21 cellular contexts compared by ENCODE assay signal in genomic region chr6:79115557-79115956, GRCh38. TPM values are rescaled to one million over a fixed set of nuclear protein-coding genes. Genes with fewer than 3 reads are reported as not detected.
DNase-seq lines count a peak whose midpoint lies in the region; ATAC-seq, FAIRE-seq and TF ChIP-seq lines count a peak whose summit lies in the region.
"Had no signal": no experiment of that assay in that cellular context is flagged by ENCODE, and none has a peak within 500 bp of the region (broad histone marks: within the 10 kb centered on the region; RNA-seq: fewer than 3 reads in every experiment).

No MANE protein-coding gene starts in this region.

- H3K79me1 ChIP-seq in H1 (ENCODE audit: low read depth, low read length) (no peaks in the 10 kb centered on the region), mesendoderm (ENCODE audit: low read length) (no peaks in the 10 kb centered on the region), trophoblast cell (ENCODE audit: low read length) (no peaks in the 10 kb centered on the region)

- no peak for TF ChIP-seq EP300 in H1 (IDR thresholded peaks at IDR 0.05; ENCODE audit: borderline replicate concordance in 1 of 2, low read depth in 2 of 2, low read length in 2 of 2)

- H4K5ac ChIP-seq in H1 (ENCODE audit: insufficient read length, low read depth, low read length): no peak overlapping the region
- H4K5ac ChIP-seq in mesendoderm (ENCODE audit: low read length): no peak overlapping the region

- H2BK20ac ChIP-seq in H1 (ENCODE audit: low read length): no peak overlapping the region

- no peak overlapping the region for H3K14ac ChIP-seq in H1 (ENCODE audit: insufficient read length)
- no peak overlapping the region for H3K14ac ChIP-seq in trophoblast cell (ENCODE audit: low read length)

- H4K12ac ChIP-seq in trophoblast cell (ENCODE audit: low read depth, low read length): no peak overlapping the region

- H3K4me1 ChIP-seq in GM23338 (ENCODE audit: insufficient read depth) (no peaks in the 10 kb centered on the region), H1 (replicated peaks in 1 of 4; ENCODE audit: control insufficient read depth in 3 of 4, insufficient read depth in 4 of 4, low read length in 3 of 4) (no peaks in the 10 kb centered on the region), mesendoderm (ENCODE audit: control insufficient read depth, low read depth, low read length) (no peaks in the 10 kb centered on the region), trophoblast cell (ENCODE audit: control insufficient read depth in 1 of 2, insufficient read depth in 2 of 2, low read length in 2 of 2) (no peaks in the 10 kb centered on the region)
- H3K4me1 ChIP-seq: A549 had no signal

- peaks cover 10% of the 10 kb centered on the region; the same call in 2 of the 3 replicates for H3K4me1 Mint-ChIP-seq in GM23338
- H3K4me1 Mint-ChIP-seq: CD4-positive, alpha-beta memory T cell had no signal

- no peak for TF ChIP-seq POLR2A in H1 (IDR thresholded peaks at IDR 0.05; ENCODE audit: control extremely low read depth in 1 of 2, low read depth in 2 of 2, low read length in 2 of 2)

- no peak for TF ChIP-seq RAD21 in H1 (IDR thresholded peaks at IDR 0.05 in 1 of 2, conservative IDR thresholded peaks at IDR 0.05 in 1 of 2; ENCODE audit: low read depth in 2 of 2, low read length in 2 of 2)

- H2BK5ac ChIP-seq in H1 (ENCODE audit: low read depth, low read length): no peak overlapping the region
- no peak overlapping the region for H2BK5ac ChIP-seq in mesendoderm (ENCODE audit: low read length)
- no peak overlapping the region for H2BK5ac ChIP-seq in trophoblast cell (ENCODE audit: low read depth, low read length, poor library complexity)

- H2BK120ac ChIP-seq in H1 (replicated peaks; ENCODE audit: low read depth, low read length) (no peak overlapping the region), mesendoderm (ENCODE audit: low read depth, low read length) (no peak overlapping the region), trophoblast cell (ENCODE audit: insufficient read depth, low read length, poor library complexity) (no peak overlapping the region)

- H3K36me3 Mint-ChIP-seq in GM23338 (ENCODE audit: low read depth): no peaks in the 10 kb centered on the region
- H3K36me3 Mint-ChIP-seq: CD4-positive, alpha-beta memory T cell had no signal

- H2BK15ac ChIP-seq in H1 (ENCODE audit: low read length) (no peak overlapping the region), mesendoderm (replicated peaks; ENCODE audit: low read depth) (no peak overlapping the region)

- no peak overlapping the region for H3K27ac Mint-ChIP-seq in GM23338
- H3K27ac Mint-ChIP-seq: CD4-positive, alpha-beta memory T cell; H9; HFFc6 had no signal

- no peak for FAIRE-seq in H1 (lab: Jason Lieb, UNC)
- FAIRE-seq: A549, G401.6, GM12892 had no signal

- H3K56ac ChIP-seq in H1 (replicated peaks; ENCODE audit: insufficient read length, low read depth, low read length): no peak overlapping the region
- H3K56ac ChIP-seq in mesendoderm (ENCODE audit: low read length): no peak overlapping the region

- CTCF ChIA-PET in H1 (lab: Charles Lee; ENCODE audit: partially characterized antibody): no interaction called here

- H3K27me3 Mint-ChIP-seq in GM23338 (ENCODE audit: insufficient read depth, low read depth, poor library complexity): no peaks in the 10 kb centered on the region

- H3K23ac ChIP-seq in H1 (ENCODE audit: insufficient read length) (no peak overlapping the region), mesendoderm (ENCODE audit: low read length) (no peak overlapping the region), trophoblast cell (ENCODE audit: low read length) (no peak overlapping the region)

- H3K9ac ChIP-seq in H1 (replicated peaks in 1 of 4; ENCODE audit: extremely low read depth in 1 of 4, low read depth in 3 of 4, low read length in 3 of 4) (no peak overlapping the region), mesendoderm (ENCODE audit: low read length) (no peak overlapping the region), trophoblast cell (ENCODE audit: low read length) (no peak overlapping the region)

- H3K4me2 ChIP-seq in GM23338: no peak overlapping the region
- H3K4me2 ChIP-seq in H1 (ENCODE audit: insufficient read depth in 1 of 2, low read depth in 2 of 2, low read length in 2 of 2): no peak overlapping the region
- H3K4me2 ChIP-seq in mesendoderm (ENCODE audit: low read length): no peak overlapping the region
- H3K4me2 ChIP-seq in trophoblast cell (ENCODE audit: low read length): no peak overlapping the region
- H3K4me2 ChIP-seq: A549 had no signal

- H3K36me3 ChIP-seq in GM23338 (ENCODE audit: insufficient read depth): no peaks in the 10 kb centered on the region
- no peaks in the 10 kb centered on the region for H3K36me3 ChIP-seq in H1 (ENCODE audit: control insufficient read depth in 2 of 4, insufficient read depth in 4 of 4, low read length in 3 of 4)
- H3K36me3 ChIP-seq in mesendoderm (ENCODE audit: control insufficient read depth, insufficient read depth, low read length): no peaks in the 10 kb centered on the region
- H3K36me3 ChIP-seq in trophoblast cell (ENCODE audit: control insufficient read depth in 1 of 2, insufficient read depth in 2 of 2, low read length in 2 of 2): no peaks in the 10 kb centered on the region

- ATAC-seq in GM23338: no peak
- ATAC-seq: A549, HCT116 had no signal

- H3K79me2 ChIP-seq in GM23338 (replicated peaks; ENCODE audit: insufficient read depth): no peaks in the 10 kb centered on the region
- H3K79me2 ChIP-seq in H1 (ENCODE audit: control insufficient read depth in 1 of 2, insufficient read depth in 2 of 2, low read length in 2 of 2): no peaks in the 10 kb centered on the region
- H3K79me2 ChIP-seq in mesendoderm (ENCODE audit: control insufficient read depth, insufficient read depth, low read length): no peaks in the 10 kb centered on the region
- H3K79me2 ChIP-seq in trophoblast cell (ENCODE audit: control insufficient read depth, insufficient read depth, low read length, poor library complexity): no peaks in the 10 kb centered on the region

- H4K91ac ChIP-seq in H1 (replicated peaks; ENCODE audit: insufficient read length, low read length): no peak overlapping the region
- no peak overlapping the region for H4K91ac ChIP-seq in trophoblast cell (ENCODE audit: low read depth, low read length)

- H2BK12ac ChIP-seq in H1 (ENCODE audit: low read depth, low read length) (no peak overlapping the region), trophoblast cell (ENCODE audit: low read length) (no peak overlapping the region)

- H2AK5ac ChIP-seq in H1 (ENCODE audit: low read depth, low read length) (no peak overlapping the region), mesendoderm (ENCODE audit: low read length) (no peak overlapping the region), trophoblast cell (ENCODE audit: low read length) (no peak overlapping the region)

- H4K20me1 ChIP-seq in GM23338 (replicated peaks; ENCODE audit: insufficient read depth): no peaks in the 10 kb centered on the region
- no peaks in the 10 kb centered on the region for H4K20me1 ChIP-seq in H1 (replicated peaks in 1 of 2; ENCODE audit: control insufficient read depth in 1 of 2, insufficient read depth in 2 of 2, low read length in 2 of 2)

- no peaks in the 10 kb centered on the region for H3F3A ChIP-seq in GM23338 (replicated peaks; ENCODE audit: low read depth)

- H3K9me3 ChIP-seq in H1 (ENCODE audit: insufficient read depth in 2 of 2, low read depth in 1 of 2, low read length in 1 of 2) (no peaks in the 10 kb centered on the region), trophoblast cell (ENCODE audit: insufficient read depth, low read depth, low read length) (no peaks in the 10 kb centered on the region)
- H3K9me3 ChIP-seq: A549 had no signal

- H3K27me3 ChIP-seq in GM23338 (ENCODE audit: insufficient read depth): no peaks in the 10 kb centered on the region
- no peaks in the 10 kb centered on the region for H3K27me3 ChIP-seq in H1 (replicated peaks in 1 of 4; ENCODE audit: control insufficient read depth in 3 of 4, extremely low read depth in 1 of 4, insufficient read depth in 3 of 4, low read length in 3 of 4)
- no peaks in the 10 kb centered on the region for H3K27me3 ChIP-seq in mesendoderm (ENCODE audit: insufficient read depth, low read length, poor library complexity)
- H3K27me3 ChIP-seq in trophoblast cell (ENCODE audit: insufficient read depth, low read length): no peaks in the 10 kb centered on the region

- H3K4ac ChIP-seq in H1 (replicated peaks; ENCODE audit: insufficient read length, low read depth, low read length) (no peak overlapping the region), mesendoderm (ENCODE audit: low read depth, low read length) (no peak overlapping the region), trophoblast cell (ENCODE audit: low read depth, low read length) (no peak overlapping the region)

- peaks cover 2% of the 10 kb centered on the region; the same call in 1 of the 2 replicates for H3K23me2 ChIP-seq in H1 (ENCODE audit: low read depth, low read length)

- H3K9me2 ChIP-seq in GM23338 (ENCODE audit: insufficient read depth): no peaks in the 10 kb centered on the region; the same call in 1 of the 2 replicates

- POLR2A ChIA-PET in H1 (lab: Charles Lee; ENCODE audit: partially characterized antibody): no interaction called here

- H4K8ac ChIP-seq in H1 (ENCODE audit: extremely low read depth, insufficient read depth, low read length): no peak overlapping the region
- H4K8ac ChIP-seq in mesendoderm (ENCODE audit: low read depth, low read length): no peak overlapping the region
- H4K8ac ChIP-seq in trophoblast cell (ENCODE audit: low read depth, low read length): no peak overlapping the region

- H3K4me3 Mint-ChIP-seq in GM23338: no peak overlapping the region
- H3K4me3 Mint-ChIP-seq: CD4-positive, alpha-beta memory T cell; H9; HFFc6 had no signal

- H3K9me3 Mint-ChIP-seq in GM23338: no peaks in the 10 kb centered on the region
- H3K9me3 Mint-ChIP-seq: H9, HFFc6 had no signal

- H3K18ac ChIP-seq in H1 (ENCODE audit: extremely low read depth, low read length) (no peak overlapping the region), mesendoderm (ENCODE audit: low read length) (no peak overlapping the region), trophoblast cell (ENCODE audit: low read length) (no peak overlapping the region)

- DNase-seq in GM23338 (ENCODE audit: low spot score) (no peak), H1 (ENCODE audit: low read depth in 1 of 2, low spot score in 2 of 2) (no peak), mesendoderm (peak; percentile 30), renal cortical epithelial cell (ENCODE audit: low read depth) (peak; percentile 13), AG20443 (ENCODE audit: low spot score) (no peak), trophoblast cell (no peak)
- no peak for DNase-seq in stimulated activated CD4-positive, alpha-beta T cell treated with anti-CD3 and anti-CD28 coated beads, Interleukin-12 subunit alpha, Interleukin-12 subunit beta, amount 100 ng/mL, for 4 hours
- no peak for DNase-seq in activated CD4-positive, alpha-beta T cell treated with anti-CD3 and anti-CD28 coated beads for 4 hours
- DNase-seq: 8988T; ACHN; C1 segment of cervical spinal cord; CD4-positive, alpha-beta memory T cell; COR-L47; DMS153; DND-41; H9; HFFc6 had no signal

- H2AFZ ChIP-seq in GM23338 (peak overlapping the region; percentile 48; the same call in 1 of the 2 replicates), H1 (ENCODE audit: low read length) (peak overlapping the region; percentile 87; the same call in 1 of the 2 replicates), trophoblast cell (ENCODE audit: insufficient read depth, low read length, poor library complexity) (no peak overlapping the region)

- no peak overlapping the region for H3K4me3 ChIP-seq in GM23338
- no peak overlapping the region for H3K4me3 ChIP-seq in H1 (ENCODE audit: extremely low read depth in 1 of 4, insufficient read depth in 2 of 4, low read depth in 3 of 4, low read length in 4 of 4)
- no peak overlapping the region for H3K4me3 ChIP-seq in mesendoderm (ENCODE audit: low read length)
- H3K4me3 ChIP-seq in trophoblast cell (ENCODE audit: low read depth, low read length): no peak overlapping the region
- H3K4me3 ChIP-seq: A549 had no signal

- no peak for TF ChIP-seq CTCF in GM23338 (conservative IDR thresholded peaks at IDR 0.05; ENCODE audit: low read depth in 2 of 2)
- TF ChIP-seq CTCF in H1 (IDR thresholded peaks at IDR 0.05; ENCODE audit: control extremely low read depth in 1 of 3, insufficient read depth in 1 of 3, low read depth in 1 of 3, low read length in 3 of 3): no peak

- H3K27ac ChIP-seq in GM23338 (ENCODE audit: low read depth): no peak overlapping the region
- H3K27ac ChIP-seq in H1 (ENCODE audit: low read depth, low read length): no peak overlapping the region
- no peak overlapping the region for H3K27ac ChIP-seq in mesendoderm (ENCODE audit: low read depth, low read length)
- no peak overlapping the region for H3K27ac ChIP-seq in trophoblast cell (ENCODE audit: low read depth, low read length)
- H3K27ac ChIP-seq: A549 had no signal

- WGBS in H1 (ENCODE audit: extremely low coverage in 1 of 2, insufficient coverage in 1 of 2, insufficient read length in 1 of 2, insufficient replicate concordance in 2 of 2, low coverage in 1 of 2, low lambda C conversion rate in 2 of 2, missing lambda C conversion rate in 1 of 2), 2 experiments: 80% methylated on average over 2 of the region's 2 CpGs; no CpG with 5 or more reads in 1 of the 2 experiments
- WGBS in mesendoderm (ENCODE audit: extremely low coverage, insufficient coverage, low lambda C conversion rate): no CpG with 5 or more reads among the region's 2 CpGs
- no CpG with 5 or more reads among the region's 2 CpGs for WGBS in trophoblast cell (ENCODE audit: extremely low coverage, insufficient coverage, insufficient read length)

RNA-seq across cellular contexts. Expression of gene PHIP, which starts 37.5 kb away (rescaled TPM):
- 63.6 and 65.4 TPM in 2 replicates for total RNA-seq in GM23338 (2014; rRNA removed; shearing (Covaris generic))
- 38.0 and 48.0 TPM in 2 replicates for polyA plus RNA-seq in GM23338 (2016; fragmentation: Nextera tagmentation; extraction: Ambion mirVana)
- 54.2 and 56.2 TPM in 2 replicates for total RNA-seq in H1 (2021; fragmentation: NEBNext Ultra II Directional; extraction: Animal tissue kit (Norgen Biotek cat#: 25700))
- 5.1 and 7.3 TPM in 2 replicates for polyA plus RNA-seq in H1 (2011; rRNA removed)
- polyA plus RNA-seq in H1 (2011; cell fraction: cytosol; rRNA removed): 10.3 TPM
- polyA plus RNA-seq in H1 (2011; cell fraction: nucleus; rRNA removed): 14.7 TPM
- 15.0 to 30.6 TPM (median 18.4 TPM) in 4 replicates for polyA plus RNA-seq in H1 (2012, experiment 1 of 2)
- polyA plus RNA-seq in H1 (2012, experiment 2 of 2): 1.6 TPM
- 25.2 TPM for polyA plus RNA-seq in H1 (2013, experiment 1 of 2)
- 21.2 TPM for polyA plus RNA-seq in H1 (2013, experiment 2 of 2)
- polyA minus RNA-seq in H1 (2011; rRNA and poly(A)+ RNA removed): 46.0 and 65.2 TPM in 2 replicates
- 33.5 TPM for polyA minus RNA-seq in H1 (2011; cell fraction: cytosol; rRNA and poly(A)+ RNA removed)
- polyA minus RNA-seq in H1 (2011; cell fraction: nucleus; rRNA and poly(A)+ RNA removed): 141 TPM
- 20.1 TPM for polyA plus RNA-seq in mesendoderm (2013, experiment 1 of 2)
- polyA plus RNA-seq in mesendoderm (2013, experiment 2 of 2): 20.0 TPM
- 15.1 and 36.9 TPM in 2 replicates for total RNA-seq in renal cortical epithelial cell
- polyA plus RNA-seq in trophoblast cell (2013): 16.6 and 17.6 TPM in 2 replicates

Comparison
In these comparisons a context has a peak if more than half of its experiments do, and no peak if none do; other contexts are left out.
1. DNase-seq: peak in mesendoderm (single experiment) and renal cortical epithelial cell (single experiment); none in GM23338 (single experiment), H1 (0 of 2), stimulated activated CD4-positive, alpha-beta T cell treated with anti-CD3 and anti-CD28 coated beads, Interleukin-12 subunit alpha, Interleukin-12 subunit beta, amount 100 ng/mL, for 4 hours (single experiment), AG20443 (single experiment), trophoblast cell (0 of 2) and activated CD4-positive, alpha-beta T cell treated with anti-CD3 and anti-CD28 coated beads for 4 hours (0 of 2).